24 cellular contexts compared by ENCODE assay signal in the genomic region with DNA sequence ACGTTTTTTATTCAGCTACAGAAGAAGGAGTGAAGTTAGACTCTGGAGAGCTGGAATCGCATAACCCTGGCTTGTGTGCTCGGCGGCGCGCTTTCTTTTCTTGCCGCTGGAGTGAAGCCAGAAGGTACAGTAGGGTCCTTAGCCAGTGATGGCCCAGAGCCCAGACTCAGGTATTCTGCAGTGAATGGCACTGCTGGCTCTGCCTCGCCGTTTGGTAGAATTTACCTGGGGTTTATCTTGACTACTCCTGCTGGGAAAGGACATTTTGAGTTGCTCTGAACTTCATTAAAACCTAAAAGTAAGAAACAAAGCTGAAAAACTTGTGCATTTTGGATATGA. TPM values are rescaled to one million over a fixed set of nuclear protein-coding genes. Genes with fewer than 3 reads are reported as not detected.
DNase-seq lines count a peak whose midpoint lies in the region; ATAC-seq and TF ChIP-seq lines count a peak whose summit lies in the region.
"Had no signal": no experiment of that assay in that cellular context is flagged by ENCODE, and none has a peak within 500 bp of the region (broad histone marks: within the 10 kb centered on the region; RNA-seq: fewer than 3 reads in every experiment).

No MANE protein-coding gene starts in this region.

- H2BK120ac ChIP-seq in trophoblast cell (ENCODE audit: insufficient read depth, low read length, poor library complexity) = no peak overlapping the region

- H3K14ac ChIP-seq in trophoblast cell (ENCODE audit: low read length) = no peak overlapping the region

- peak; percentile 46 for DNase-seq in DMS 273 (lab: John Stamatoyannopoulos, UW; ENCODE audit: unreplicated experiment)
- DNase-seq in DMS 273 treated with DMSO at 0.1 percent for 48 hours (lab: John Stamatoyannopoulos, UW) = no peak
- DNase-seq in NCI-H2029 treated with DMSO at 0.1 percent for 48 hours (lab: John Stamatoyannopoulos, UW) = peak; percentile 82
- DNase-seq in hepatocyte (ENCODE audit: low spot score) = no peak
- peak; percentile 47 for DNase-seq in prostate gland (ENCODE audit: low spot score)
- no peak for DNase-seq in trophoblast cell
- no peak for DNase-seq in stimulated activated naive CD4-positive, alpha-beta T cell treated with Interleukin-2 at 50 U/mL for 16 hours (lab: John Stamatoyannopoulos, UW)
- DNase-seq: activated CD4-positive, alpha-beta T cell treated with anti-CD3 and anti-CD28 coated beads for 48 hours; activated naive CD4-positive, alpha-beta T cell treated with anti-CD3 and anti-CD28 coated beads, Interleukin-2, amount 50 U/mL, for 16 hours; activated T-cell treated with anti-CD3 and anti-CD28 coated beads, Interleukin-2, amount 50 U/mL, for 72 hours; CD8-positive, alpha-beta memory T cell; DND-41; KG1; left colon; NCI-H2107; NCI-H82; PC-3; SHP77 treated with DMSO at 0.1 percent for 48 hours; stimulated activated CD4-positive, alpha-beta T cell treated with anti-CD3 and anti-CD28 coated beads, Interleukin-1b, Interleukin-23, amount 100 ng/mL, for 48 hours had no signal

- 82% methylated on average over 9 of the region's 9 CpGs for WGBS in hepatocyte (ENCODE audit: low lambda C conversion rate, missing lambda C conversion rate)
- WGBS in prostate gland = 15% methylated on average over 9 of the region's 9 CpGs
- no CpG with 5 or more reads among the region's 9 CpGs for WGBS in trophoblast cell (ENCODE audit: extremely low coverage, insufficient coverage, insufficient read length)

- H4K12ac ChIP-seq in trophoblast cell (ENCODE audit: low read depth, low read length) = no peak overlapping the region

- H3K4me1 ChIP-seq in hepatocyte (ENCODE audit: insufficient read depth) (peaks cover 13% of the 10 kb centered on the region), prostate gland (replicated peaks) (no peaks in the 10 kb centered on the region), trophoblast cell (ENCODE audit: control insufficient read depth in 1 of 2, insufficient read depth in 2 of 2, low read length in 2 of 2) (peaks cover 4 to 6% of the 10 kb centered on the region in 2 experiments)

- no peaks in the 10 kb centered on the region for H3K9me3 ChIP-seq in hepatocyte (ENCODE audit: low read depth)
- H3K9me3 ChIP-seq in prostate gland = no peaks in the 10 kb centered on the region
- H3K9me3 ChIP-seq in trophoblast cell (ENCODE audit: insufficient read depth, low read depth, low read length) = no peaks in the 10 kb centered on the region

- no peak overlapping the region for H3K4ac ChIP-seq in trophoblast cell (ENCODE audit: low read depth, low read length)

- no peak overlapping the region for H3K4me3 ChIP-seq in hepatocyte
- H3K4me3 ChIP-seq in prostate gland = no peak overlapping the region
- no peak overlapping the region for H3K4me3 ChIP-seq in trophoblast cell (ENCODE audit: low read depth, low read length)
- H3K4me3 ChIP-seq: dorsolateral prefrontal cortex, skin epidermis had no signal

- peak overlapping the region; percentile 40 for H3K27ac ChIP-seq in hepatocyte
- H3K27ac ChIP-seq in prostate gland = no peak overlapping the region
- H3K27ac ChIP-seq in trophoblast cell (ENCODE audit: low read depth, low read length) = no peak overlapping the region
- H3K27ac ChIP-seq: 22Rv1, dorsolateral prefrontal cortex had no signal

- H2AK5ac ChIP-seq in trophoblast cell (ENCODE audit: low read length) = no peak overlapping the region

- intact Hi-C loops in prostate gland (cut with DNase I) = no loop called here

- no peak overlapping the region for H3K9ac ChIP-seq in trophoblast cell (ENCODE audit: low read length)

- H3K36me3 ChIP-seq in hepatocyte (replicated peaks; ENCODE audit: insufficient read depth, low read depth) = no peaks in the 10 kb centered on the region
- no peaks in the 10 kb centered on the region for H3K36me3 ChIP-seq in prostate gland
- H3K36me3 ChIP-seq in trophoblast cell (ENCODE audit: control insufficient read depth in 1 of 2, insufficient read depth in 2 of 2, low read length in 2 of 2) = no peaks in the 10 kb centered on the region

- H2BK12ac ChIP-seq in trophoblast cell (ENCODE audit: low read length) = no peak overlapping the region

- H2BK5ac ChIP-seq in trophoblast cell (ENCODE audit: low read depth, low read length, poor library complexity) = no peak overlapping the region

- no peak overlapping the region for H3K18ac ChIP-seq in trophoblast cell (ENCODE audit: low read length)

- H3K27me3 ChIP-seq in hepatocyte (no peaks in the 10 kb centered on the region), prostate gland (replicated peaks; ENCODE audit: insufficient read depth) (no peaks in the 10 kb centered on the region), trophoblast cell (ENCODE audit: insufficient read depth, low read length) (no peaks in the 10 kb centered on the region)
- H3K27me3 ChIP-seq: dorsolateral prefrontal cortex had no signal

- ATAC-seq in HG03175 (IDR thresholded peaks at IDR 0.05; ENCODE audit: unreplicated experiment) = no peak
- ATAC-seq: activated T-cell treated with anti-CD3 and anti-CD28 coated beads, Interleukin-2, amount 50 U/mL, for 72 hours; left colon; PC-3; stimulated activated effector memory CD8-positive, alpha-beta T cell treated with anti-CD3 and anti-CD28 coated beads, Interleukin-12 subunit alpha, Interleukin-12 subunit beta, amount 100 ng/mL, for 72 hours had no signal

- H3K79me2 ChIP-seq in hepatocyte = no peaks in the 10 kb centered on the region
- H3K79me2 ChIP-seq in trophoblast cell (ENCODE audit: control insufficient read depth, insufficient read depth, low read length, poor library complexity) = no peaks in the 10 kb centered on the region

- peaks cover 4% of the 10 kb centered on the region for H3K79me1 ChIP-seq in trophoblast cell (ENCODE audit: low read length)

- H4K20me1 ChIP-seq in hepatocyte (ENCODE audit: insufficient read depth, poor library complexity, severe bottlenecking) = no peaks in the 10 kb centered on the region

- H2AFZ ChIP-seq in hepatocyte (no peak overlapping the region), trophoblast cell (ENCODE audit: insufficient read depth, low read length, poor library complexity) (no peak overlapping the region)

- H3K4me2 ChIP-seq in hepatocyte = peak overlapping the region; percentile 37
- no peak overlapping the region for H3K4me2 ChIP-seq in trophoblast cell (ENCODE audit: low read length)

- TF ChIP-seq POLR2A in prostate gland (IDR thresholded peaks at IDR 0.05) = no peak

- TF ChIP-seq CTCF in hepatocyte (IDR thresholded peaks at IDR 0.05; ENCODE audit: poor library complexity) (no peak), prostate gland (IDR thresholded peaks at IDR 0.05) (no peak)

- H4K8ac ChIP-seq in trophoblast cell (ENCODE audit: low read depth, low read length) = no peak overlapping the region

- H3K9me2 ChIP-seq in hepatocyte (replicated peaks; ENCODE audit: insufficient read depth) = no peaks in the 10 kb centered on the region

- H3K23ac ChIP-seq in trophoblast cell (ENCODE audit: low read length) = no peak overlapping the region

- H4K91ac ChIP-seq in trophoblast cell (ENCODE audit: low read depth, low read length) = no peak overlapping the region

RNA-seq across cellular contexts. Expression of gene TIAM2, which starts 56.9 kb away (rescaled TPM):
- total RNA-seq in hepatocyte (11.8 and 16.9 TPM in 2 replicates), prostate gland (10 to 100 TPM; 13.1 to 21.6 TPM)
- 5.5 and 11.8 TPM in 2 replicates for polyA plus RNA-seq in hepatocyte
- 4.8 and 5.4 TPM in 2 replicates for polyA plus RNA-seq in trophoblast cell (2013)

Comparison
In these comparisons a context has a peak if more than half of its experiments do, and no peak if none do; other contexts are left out.
1. DNase-seq: peak in DMS 273 (single experiment), NCI-H2029 treated with DMSO at 0.1 percent for 48 hours (single experiment) and prostate gland (single experiment); none in DMS 273 treated with DMSO at 0.1 percent for 48 hours (single experiment), hepatocyte (single experiment), trophoblast cell (0 of 2) and stimulated activated naive CD4-positive, alpha-beta T cell treated with Interleukin-2 at 50 U/mL for 16 hours (single experiment).